ENCODE assay signal across 1 cellular context in genomic region chr6:145525038-145525437, GRCh38.
TF ChIP-seq lines count a peak whose summit lies in the region.

No MANE protein-coding gene starts in this region.

TF ChIP-seq in HEK293, 187 proteins besides CTCF, POLR2A, EP300 and RAD21 (continued from another document):
- TF ChIP-seq ZNF518A (tag by site-specific recombination; conservative IDR thresholded peaks at IDR 0.05; ENCODE audit: low read depth) (peak; percentile 82), ZNF19 (tag by site-specific recombination; IDR thresholded peaks at IDR 0.05; ENCODE audit: low read depth) (0 out of 2 replicates have a peak, but pooled peaks have one; percentile 9), GLIS2 (tag by site-specific recombination; IDR thresholded peaks at IDR 0.05) (no peak), ZNF350 (tag by site-specific recombination; IDR thresholded peaks at IDR 0.05) (no peak), ZBTB11 (tag by site-specific recombination; conservative IDR thresholded peaks at IDR 0.05; ENCODE audit: low read depth) (peak; percentile 67), ZNF335 (tag by site-specific recombination; conservative IDR thresholded peaks at IDR 0.05) (no peak), ZNF266 (tag by site-specific recombination; IDR thresholded peaks at IDR 0.05; ENCODE audit: low read depth) (peak; percentile 53; the same call in 1 of the 2 replicates), ZNF426 (tag by site-specific recombination; IDR thresholded peaks at IDR 0.05) (peak; percentile 77), ZNF560 (tag by site-specific recombination; IDR thresholded peaks at IDR 0.05; ENCODE audit: borderline replicate concordance) (0 out of 2 replicates have a peak, but pooled peaks have one; percentile 41), FEZF1 (tag by site-specific recombination; IDR thresholded peaks at IDR 0.05) (no peak), ZNF140 (tag by site-specific recombination; IDR thresholded peaks at IDR 0.05) (peak; percentile 45; the same call in 1 of the 2 replicates)
